In the genomic region with DNA sequence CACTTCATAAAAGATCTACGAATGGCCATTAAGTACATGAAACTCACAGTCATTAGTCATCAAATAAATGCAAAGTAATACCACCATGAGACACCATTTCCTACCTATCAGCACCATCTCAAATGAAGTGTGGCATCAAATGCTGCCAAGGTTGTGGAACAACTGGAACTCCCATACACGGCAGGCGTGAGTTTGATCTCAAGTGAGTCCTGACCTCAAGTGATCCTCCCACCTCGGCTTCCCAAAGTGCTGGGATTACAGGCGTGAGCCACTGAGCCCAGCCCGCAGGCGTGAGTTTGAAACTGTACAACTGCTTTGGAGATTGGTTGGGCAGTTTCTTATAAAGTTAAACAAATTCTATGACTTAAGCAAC, we compare ENCODE assay signal across 8 cellular contexts. TPM values are rescaled to one million over a fixed set of nuclear protein-coding genes. Genes with fewer than 3 reads are reported as not detected.
DNase-seq lines count a peak whose midpoint lies in the region; ATAC-seq and TF ChIP-seq lines count a peak whose summit lies in the region.

No MANE protein-coding gene starts in this region.

- H3K27ac Mint-ChIP-seq in activated T-cell treated with anti-CD3 and anti-CD28 coated beads, Interleukin-2, amount 50 U/mL, for 24 hours = peak overlapping the region; percentile 92

- no peaks in the 10 kb centered on the region for H3K36me3 Mint-ChIP-seq in activated T-cell treated with anti-CD3 and anti-CD28 coated beads, Interleukin-2, amount 50 U/mL, for 24 hours (ENCODE audit: low read depth)

- no peaks in the 10 kb centered on the region for H3K9me3 Mint-ChIP-seq in activated T-cell treated with anti-CD3 and anti-CD28 coated beads, Interleukin-2, amount 50 U/mL, for 24 hours

- peaks cover 15% of the 10 kb centered on the region for H3K4me1 ChIP-seq in left ventricle myocardium inferior
- H3K4me1 ChIP-seq in skeletal muscle tissue (ENCODE audit: control insufficient read depth in 3 of 3, insufficient read depth in 3 of 3, low read length in 3 of 3) = peaks cover 6 to 15% (median 7%) of the 10 kb centered on the region in 3 donors

- H3K27me3 Mint-ChIP-seq in activated T-cell treated with anti-CD3 and anti-CD28 coated beads, Interleukin-2, amount 50 U/mL, for 24 hours = no peaks in the 10 kb centered on the region

- DNase-seq in LHCN-M2 (ENCODE audit: low read depth) (peak; percentile 19), left ventricle myocardium inferior (no peak), posterior vena cava (ENCODE audit: low spot score) (no peak), LoVo (ENCODE audit: low spot score) (no peak)
- peak; percentile 66 for DNase-seq in activated T-cell treated with anti-CD3 and anti-CD28 coated beads, Interleukin-2, amount 50 U/mL, for 24 hours

- no peak for TF ChIP-seq CTCF in 22Rv1 (IDR thresholded peaks at IDR 0.05)
- TF ChIP-seq CTCF in left ventricle myocardium inferior (IDR thresholded peaks at IDR 0.05; ENCODE audit: borderline replicate concordance) = no peak

- H3K4me1 Mint-ChIP-seq in activated T-cell treated with anti-CD3 and anti-CD28 coated beads, Interleukin-2, amount 50 U/mL, for 24 hours (ENCODE audit: low read depth) = peaks cover 25% of the 10 kb centered on the region

- peak; percentile 7 for ATAC-seq in GM19455 (IDR thresholded peaks at IDR 0.05; ENCODE audit: unreplicated experiment)

- peak overlapping the region; percentile 76 for H3K4me3 Mint-ChIP-seq in activated T-cell treated with anti-CD3 and anti-CD28 coated beads, Interleukin-2, amount 50 U/mL, for 24 hours

- H3K27me3 ChIP-seq in left ventricle myocardium inferior (ENCODE audit: low read depth) = no peaks in the 10 kb centered on the region
- H3K27me3 ChIP-seq in skeletal muscle tissue (ENCODE audit: control insufficient read depth in 3 of 3, insufficient read depth in 3 of 3, low read length in 3 of 3) = no peaks in the 10 kb centered on the region

- peak overlapping the region; percentile 73 to 82 (median 76) for H3K9ac ChIP-seq in skeletal muscle tissue (ENCODE audit: low read depth in 1 of 3, low read length in 3 of 3)

- peak overlapping the region; percentile 73 for H3K4me3 ChIP-seq in left ventricle myocardium inferior
- peak overlapping the region; percentile 81 to 85 (median 85) for H3K4me3 ChIP-seq in skeletal muscle tissue (ENCODE audit: low read length in 3 of 3)

- peak overlapping the region; percentile 85 for H3K27ac ChIP-seq in 22Rv1
- peak overlapping the region; percentile 90 for H3K27ac ChIP-seq in left ventricle myocardium inferior (replicated peaks)
- H3K27ac ChIP-seq in skeletal muscle tissue (ENCODE audit: low read depth, low read length) = peak overlapping the region; percentile 73

- intact Hi-C loops in left ventricle myocardium inferior (cut with micrococcal nuclease) (loop anchor here (5.0 kb wide), 1 partner anchor 359 kb away; no protein-coding TSS in a partner anchor), posterior vena cava (cut with DNase I) (loop anchor here (5.0 kb wide), 2 partner anchors 359 to 1026 kb away; no protein-coding TSS in a partner anchor)

- H3K9me3 ChIP-seq in left ventricle myocardium inferior (replicated peaks) (no peaks in the 10 kb centered on the region), skeletal muscle tissue (ENCODE audit: control insufficient read depth in 3 of 3, low read length in 3 of 3) (no peaks in the 10 kb centered on the region)

- no peaks in the 10 kb centered on the region for H3K36me3 ChIP-seq in left ventricle myocardium inferior
- H3K36me3 ChIP-seq in skeletal muscle tissue (ENCODE audit: control insufficient read depth in 3 of 3, insufficient read depth in 3 of 3, low read length in 3 of 3) = no peaks in the 10 kb centered on the region

RNA-seq across cellular contexts. Expression of a gene that starts 28.8 kb away (rescaled TPM):
- total RNA-seq in LHCN-M2 (2014; rRNA removed) = 7.1 and 11.3 TPM in 2 replicates
- polyA plus RNA-seq in LHCN-M2 (2012) = 14.2 TPM
- 34.3 TPM for total RNA-seq in left ventricle myocardium inferior
- total RNA-seq in skeletal muscle tissue = 8.9 TPM
- 10 to 100 TPM; 12.9 to 15.3 TPM for total RNA-seq in posterior vena cava

RNA-seq across cellular contexts. Expression of a gene that starts 31.2 kb away (rescaled TPM):
- not detected in 2 replicates for total RNA-seq in LHCN-M2 (2014; rRNA removed)
- not detected for polyA plus RNA-seq in LHCN-M2 (2012)
- total RNA-seq in left ventricle myocardium inferior = 2.8 TPM
- total RNA-seq in skeletal muscle tissue = 3.7 TPM
- 1 to 10 TPM; 2.2 to 2.5 TPM for total RNA-seq in posterior vena cava

Comparison
In these comparisons a context has a peak if more than half of its experiments do, and no peak if none do; other contexts are left out.
1. DNase-seq: peak in LHCN-M2 (single experiment) and activated T-cell treated with anti-CD3 and anti-CD28 coated beads, Interleukin-2, amount 50 U/mL, for 24 hours (single experiment); none in left ventricle myocardium inferior (single experiment), posterior vena cava (single experiment) and LoVo (single experiment).
2. Peak in every context shown above with its lines, with median percentiles within 50 percentile points of each other: H3K27ac ChIP-seq.